ENCODE assay signal across 13 cellular contexts in genomic region chr12:77124767-77125166, GRCh38.
A peak's percentile ranks its signal among the peaks of the same experiment; 100 is the strongest.
DNase-seq lines count a peak whose midpoint lies in the region; ATAC-seq lines count a peak whose summit lies in the region.
"Had no signal": no experiment of that assay in that cellular context is flagged by ENCODE, and none has a peak within 500 bp of the region (broad histone marks: within the 10 kb centered on the region; RNA-seq: fewer than 3 reads in every experiment).

No MANE protein-coding gene starts in this region.

- DNase-seq in amniotic epithelial cell (ENCODE audit: low read depth) (peak; percentile 20), skeletal muscle cell (ENCODE audit: low read depth) (peak; percentile 87), NAMALWA (ENCODE audit: low spot score) (no peak), SIG-M5 (lab: John Stamatoyannopoulos, UW) (no peak)
- DNase-seq in activated effector memory CD4-positive, alpha-beta T cell treated with anti-CD3 and anti-CD28 coated beads, Interleukin-2, amount 50 U/mL, for 16 hours, result no peak
- DNase-seq: amniotic stem cell; hypothalamus; mesendoderm; OCI-M1; psoas muscle; stimulated activated CD4-positive, alpha-beta T cell treated with anti-CD3 and anti-CD28 coated beads, Interleukin-4, amount 100 ng/mL, for 4 hours had no signal

- H3K4me3 ChIP-seq in skeletal muscle cell (ENCODE audit: low read depth, low read length), result no peak overlapping the region
- H3K4me3 ChIP-seq: psoas muscle had no signal

- ATAC-seq in GM19023 (IDR thresholded peaks at IDR 0.05; ENCODE audit: unreplicated experiment), result peak; percentile 81
- ATAC-seq in HG02884 (IDR thresholded peaks at IDR 0.05; ENCODE audit: unreplicated experiment), result peak; percentile 88
- ATAC-seq: psoas muscle had no signal

Comparison
In these comparisons a context has a peak if more than half of its experiments do, and no peak if none do; other contexts are left out.
1. DNase-seq: peak in amniotic epithelial cell (single experiment) and skeletal muscle cell (single experiment); none in NAMALWA (single experiment), SIG-M5 (single experiment) and activated effector memory CD4-positive, alpha-beta T cell treated with anti-CD3 and anti-CD28 coated beads, Interleukin-2, amount 50 U/mL, for 16 hours (single experiment).